ENCODE assay signal across 27 cellular contexts in genomic region chr7:120792861-120793130, GRCh38.
"Had no signal": no experiment of that assay in that cellular context is flagged by ENCODE, and none has a peak within 500 bp of the region (broad histone marks: within the 10 kb centered on the region; RNA-seq: fewer than 3 reads in every experiment).

No MANE protein-coding gene starts in this region.

- H3K9me3 Mint-ChIP-seq: activated naive CD4-positive, alpha-beta T cell treated with anti-CD3 and anti-CD28 coated beads, Interleukin-2, amount 10 ng/mL, durations not matched to agents 7 days and 5 days; activated naive CD8-positive, alpha-beta T cell treated with anti-CD3 and anti-CD28 coated beads, Interleukin-2, amount 10 ng/mL, durations not matched to agents 7 days and 5 days; brain; natural killer cell; stimulated activated effector memory CD8-positive, alpha-beta T cell treated with anti-CD3 and anti-CD28 coated beads, Interleukin-12 subunit alpha, Interleukin-12 subunit beta, amount 100 ng/mL, for 72 hours had no signal

- H3K27ac ChIP-seq: ascending aorta, esophagus squamous epithelium, gastrocnemius medialis, skin epidermis, stomach, tibial artery, upper lobe of right lung, VCaP had no signal

- H3K4me3 ChIP-seq: ascending aorta, esophagus squamous epithelium, gastrocnemius medialis, skin epidermis, stomach, tibial artery, upper lobe of right lung had no signal

- H3K36me3 ChIP-seq: ascending aorta, esophagus squamous epithelium, gastrocnemius medialis, stomach, upper lobe of right lung had no signal

- H3K27me3 Mint-ChIP-seq: memory B cell had no signal

- H3K4me3 Mint-ChIP-seq: activated naive CD4-positive, alpha-beta T cell treated with anti-CD3 and anti-CD28 coated beads, Interleukin-2, amount 10 ng/mL, durations not matched to agents 7 days and 5 days; activated naive CD8-positive, alpha-beta T cell treated with anti-CD3 and anti-CD28 coated beads, Interleukin-2, amount 10 ng/mL, durations not matched to agents 7 days and 5 days; brain; effector memory CD8-positive, alpha-beta T cell; memory B cell; natural killer cell; stimulated activated effector memory CD8-positive, alpha-beta T cell treated with anti-CD3 and anti-CD28 coated beads, Interleukin-12 subunit alpha, Interleukin-12 subunit beta, amount 100 ng/mL, for 72 hours had no signal

- H3K27me3 ChIP-seq: ascending aorta, esophagus squamous epithelium, gastrocnemius medialis, stomach, tibial artery, upper lobe of right lung had no signal

- FAIRE-seq: islet of Langerhans, TTC549 had no signal

- DNase-seq: activated CD4-positive, alpha-beta T cell treated with anti-CD3 and anti-CD28 coated beads for 48 hours; activated CD4-positive, alpha-beta T cell treated with anti-CD3 and anti-CD28 coated beads, Interleukin-2, amount 50 U/mL, for 48 hours; activated CD8-positive, alpha-beta memory T cell treated with anti-CD3 and anti-CD28 coated beads for 24 hours; activated gamma-delta T cell; activated naive CD4-positive, alpha-beta T cell treated with anti-CD3 and anti-CD28 coated beads, Interleukin-2, amount 10 ng/mL, durations not matched to agents 7 days and 5 days; activated naive CD8-positive, alpha-beta T cell treated with anti-CD3 and anti-CD28 coated beads, Interleukin-2, amount 10 ng/mL, durations not matched to agents 7 days and 5 days; activated T-cell treated with anti-CD3 and anti-CD28 coated beads, Interleukin-2, amount 50 U/mL, for 1 hour; cortex of kidney; effector memory CD8-positive, alpha-beta T cell; esophagus squamous epithelium; gastrocnemius medialis; glutamatergic neuron; left colon; natural killer cell; stimulated activated CD4-positive, alpha-beta T cell treated with anti-CD3 and anti-CD28 coated beads, Interleukin-12 subunit alpha, Interleukin-12 subunit beta, amount 100 ng/mL, for 4 hours; stimulated activated CD4-positive, alpha-beta T cell treated with anti-CD3 and anti-CD28 coated beads, Interleukin-4, amount 100 ng/mL, for 24 hours; stomach; tibial artery; upper lobe of right lung had no signal

- H3K27ac Mint-ChIP-seq: activated naive CD4-positive, alpha-beta T cell treated with anti-CD3 and anti-CD28 coated beads, Interleukin-2, amount 10 ng/mL, durations not matched to agents 7 days and 5 days; activated naive CD8-positive, alpha-beta T cell treated with anti-CD3 and anti-CD28 coated beads, Interleukin-2, amount 10 ng/mL, durations not matched to agents 7 days and 5 days; effector memory CD8-positive, alpha-beta T cell; memory B cell; natural killer cell; stimulated activated effector memory CD8-positive, alpha-beta T cell treated with anti-CD3 and anti-CD28 coated beads, Interleukin-12 subunit alpha, Interleukin-12 subunit beta, amount 100 ng/mL, for 72 hours had no signal

- ATAC-seq: effector memory CD8-positive, alpha-beta T cell; gastrocnemius medialis had no signal

- H3K36me3 Mint-ChIP-seq: activated naive CD4-positive, alpha-beta T cell treated with anti-CD3 and anti-CD28 coated beads, Interleukin-2, amount 10 ng/mL, durations not matched to agents 7 days and 5 days; activated naive CD8-positive, alpha-beta T cell treated with anti-CD3 and anti-CD28 coated beads, Interleukin-2, amount 10 ng/mL, durations not matched to agents 7 days and 5 days; memory B cell; natural killer cell; stimulated activated effector memory CD8-positive, alpha-beta T cell treated with anti-CD3 and anti-CD28 coated beads, Interleukin-12 subunit alpha, Interleukin-12 subunit beta, amount 100 ng/mL, for 72 hours had no signal

- H3K4me1 Mint-ChIP-seq: activated naive CD4-positive, alpha-beta T cell treated with anti-CD3 and anti-CD28 coated beads, Interleukin-2, amount 10 ng/mL, durations not matched to agents 7 days and 5 days; memory B cell; natural killer cell; stimulated activated effector memory CD8-positive, alpha-beta T cell treated with anti-CD3 and anti-CD28 coated beads, Interleukin-12 subunit alpha, Interleukin-12 subunit beta, amount 100 ng/mL, for 72 hours had no signal

- H3K4me1 ChIP-seq: ascending aorta, esophagus squamous epithelium, gastrocnemius medialis, upper lobe of right lung had no signal

- H3K9me3 ChIP-seq: ascending aorta, gastrocnemius medialis, stomach, tibial artery, upper lobe of right lung had no signal
